Comparison of ENCODE assay signal across 8 cellular contexts in the genomic region with DNA sequence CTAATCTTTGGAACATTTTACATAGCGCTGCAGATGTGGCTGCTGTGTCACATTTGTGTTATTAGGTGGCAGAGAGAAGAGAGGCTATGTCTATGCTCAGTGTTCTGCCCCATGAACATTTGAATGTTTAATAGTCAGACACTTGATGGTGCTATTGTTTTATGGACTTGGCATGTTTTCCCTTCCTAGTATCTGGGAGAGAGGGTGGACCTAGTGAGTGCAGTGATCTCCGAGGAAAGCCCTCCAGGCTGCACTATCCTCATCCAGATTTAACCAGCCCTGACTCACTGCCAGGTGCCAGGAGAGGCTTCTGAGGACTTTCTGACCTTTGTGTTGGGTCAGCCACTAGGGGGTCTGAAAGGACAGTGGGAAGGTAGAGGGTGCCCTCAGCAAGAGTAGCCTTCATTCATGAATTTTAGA. TPM values are rescaled to one million over a fixed set of nuclear protein-coding genes. Genes with fewer than 3 reads are reported as not detected.
DNase-seq lines count a peak whose midpoint lies in the region; ATAC-seq and TF ChIP-seq lines count a peak whose summit lies in the region.

No MANE protein-coding gene starts in this region.

- DNase-seq in DMS79 (lab: John Stamatoyannopoulos, UW) (peak; percentile 16), SK-MEL-5 (ENCODE audit: low read depth, low spot score) (peak; percentile 52), kidney tubule cell (ENCODE audit: low spot score) (peak; percentile 38), ureter (ENCODE audit: low spot score) (no peak), HEK293T (ENCODE audit: extremely low spot score) (no peak), HT-29 (ENCODE audit: low spot score) (no peak)

- in situ Hi-C loops in SK-MEL-5 (cut with HindIII; ENCODE audit: low pct_unique_long_range_greater_than_20kb, low sequenced_read_pairs), result no loop called here

- POLR2A ChIA-PET in HEK293T (lab: Yijun Ruan, JAX), result no interaction called here

- CTCF ChIA-PET in HEK293T (lab: Yijun Ruan, JAX), result no interaction called here

- ATAC-seq in GM21619 (IDR thresholded peaks at IDR 0.05; ENCODE audit: unreplicated experiment) (peak; percentile 47), HG03469 (IDR thresholded peaks at IDR 0.05; ENCODE audit: unreplicated experiment) (no peak)

TF ChIP-seq in HEK293T, 16 proteins besides CTCF, POLR2A, EP300 and RAD21:
- TF ChIP-seq ARNT (IDR thresholded peaks at IDR 0.05), result no peak
- no peak for TF ChIP-seq LEF1 (IDR thresholded peaks at IDR 0.05; ENCODE audit: borderline replicate concordance)
- TF ChIP-seq FOXA1 (IDR thresholded peaks at IDR 0.05), result no peak
- no peak for TF ChIP-seq BHLHE40 (IDR thresholded peaks at IDR 0.05; ENCODE audit: borderline replicate concordance)
- no peak for TF ChIP-seq HDGF (IDR thresholded peaks at IDR 0.05; ENCODE audit: borderline replicate concordance)
- TF ChIP-seq FOXM1 (IDR thresholded peaks at IDR 0.05; ENCODE audit: borderline replicate concordance), result no peak
- TF ChIP-seq ELF4 (IDR thresholded peaks at IDR 0.05), result no peak
- TF ChIP-seq SP1 (IDR thresholded peaks at IDR 0.05), result no peak
- no peak for TF ChIP-seq NFRKB (IDR thresholded peaks at IDR 0.05)
- TF ChIP-seq FOXK2 (IDR thresholded peaks at IDR 0.05), result no peak
- TF ChIP-seq ZNF384 (IDR thresholded peaks at IDR 0.05), result no peak
- no peak for TF ChIP-seq TARDBP (IDR thresholded peaks at IDR 0.05)
- TF ChIP-seq CTBP1 (IDR thresholded peaks at IDR 0.05; ENCODE audit: borderline replicate concordance), result no peak
- TF ChIP-seq L3MBTL2 (conservative IDR thresholded peaks at IDR 0.05), result no peak
- TF ChIP-seq SUZ12 (IDR thresholded peaks at IDR 0.05), result no peak
TF ChIP-seq in HEK293T: peak in this region for 0.

RNA-seq across cellular contexts. Expression of a gene that starts 24.3 kb away (rescaled TPM):
- total RNA-seq in SK-MEL-5 (2014; rRNA removed; shearing (Covaris generic)), result 13.4 and 16.0 TPM in 2 replicates
- polyA plus RNA-seq in SK-MEL-5 (2015; cell fraction: cytosol; rRNA removed), result 10.3 and 16.9 TPM in 2 replicates
- 254 and 262 TPM in 2 replicates for polyA plus RNA-seq in SK-MEL-5 (2015; cell fraction: nucleus; rRNA removed)
- 72.1 TPM for total RNA-seq in ureter
- total RNA-seq in HT-29 (2014; rRNA removed; shearing (Covaris generic)), result 7.7 and 12.8 TPM in 2 replicates

RNA-seq across cellular contexts. Expression of a gene that starts 24.8 kb away (rescaled TPM):
- 0.95 and 2.0 TPM in 2 replicates for total RNA-seq in SK-MEL-5 (2014; rRNA removed; shearing (Covaris generic))
- polyA plus RNA-seq in SK-MEL-5 (2015; cell fraction: cytosol; rRNA removed), result 1.2 and 1.4 TPM in 2 replicates
- 12.3 and 14.7 TPM in 2 replicates for polyA plus RNA-seq in SK-MEL-5 (2015; cell fraction: nucleus; rRNA removed)
- 5.5 TPM for total RNA-seq in ureter
- 0.29 and 0.36 TPM in 2 replicates for total RNA-seq in HT-29 (2014; rRNA removed; shearing (Covaris generic))

RNA-seq across cellular contexts. Expression of a gene that starts 46.5 kb away (rescaled TPM):
- 34.1 and 41.3 TPM in 2 replicates for total RNA-seq in SK-MEL-5 (2014; rRNA removed; shearing (Covaris generic))
- polyA plus RNA-seq in SK-MEL-5 (2015; cell fraction: cytosol; rRNA removed), result 22.2 and 25.1 TPM in 2 replicates
- polyA plus RNA-seq in SK-MEL-5 (2015; cell fraction: nucleus; rRNA removed), result 4.6 and 11.4 TPM in 2 replicates
- total RNA-seq in ureter, result 39.3 TPM
- total RNA-seq in HT-29 (2014; rRNA removed; shearing (Covaris generic)), result 8.3 and 19.6 TPM in 2 replicates

Comparison
In these comparisons a context has a peak if more than half of its experiments do, and no peak if none do; other contexts are left out.
1. DNase-seq: peak in DMS79 (single experiment), SK-MEL-5 (single experiment) and kidney tubule cell (single experiment); none in ureter (single experiment), HEK293T (single experiment) and HT-29 (single experiment).